In the genomic region with DNA sequence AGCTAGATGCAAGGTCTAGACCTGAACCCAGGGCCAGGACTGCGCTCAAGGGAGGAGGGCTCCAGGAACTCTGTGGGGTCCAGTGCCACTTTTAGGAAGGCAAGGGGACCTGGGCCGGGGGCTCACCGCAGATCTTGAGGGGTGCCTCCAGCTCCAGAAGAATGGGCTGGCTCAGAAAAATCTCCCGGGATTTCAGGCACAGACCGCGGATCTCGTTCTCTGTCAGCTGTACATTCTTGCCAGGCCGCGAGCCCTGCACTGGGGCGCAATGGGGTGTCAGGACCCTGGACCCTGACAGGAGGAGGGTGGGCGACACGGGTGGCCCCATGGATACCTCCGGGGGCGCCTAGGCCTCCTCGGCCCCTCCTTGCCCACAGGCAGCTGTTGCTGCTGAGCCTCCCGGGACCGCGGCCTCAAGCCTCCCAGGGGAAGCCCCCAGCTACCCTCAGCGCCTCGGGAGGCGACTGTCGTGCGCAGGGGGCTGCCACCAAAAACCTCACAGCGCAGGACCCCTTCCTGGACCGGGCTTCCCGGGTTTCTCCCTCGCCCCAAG, we compare ENCODE assay signal across 8 cellular contexts. TPM values are rescaled to one million over a fixed set of nuclear protein-coding genes. Genes with fewer than 3 reads are reported as not detected.
A peak's percentile ranks its signal among the peaks of the same experiment; 100 is the strongest.
DNase-seq lines count a peak whose midpoint lies in the region; ATAC-seq and TF ChIP-seq lines count a peak whose summit lies in the region.

No MANE protein-coding gene starts in this region.

- WGBS in esophagus, 2 donors: 2 to 3% methylated on average over 26 to 27 of the region's 27 CpGs

- ATAC-seq in GM21529 (IDR thresholded peaks at IDR 0.05; ENCODE audit: unreplicated experiment) (peak; percentile 14), PC-3 (no peak; the same call in none of the 2 replicates)

- POLR2A ChIA-PET in PC-3 (lab: Charles Lee; ENCODE audit: unreplicated experiment): interaction anchor here (0.5 to 1.2 kb wide), 7 partner anchors 20 to 935 kb away, joined by 3 to 16 read pairs (median 5); a partner anchor contains a TSS

- H3K27ac ChIP-seq in PC-3 (ENCODE audit: low read length) (peak overlapping the region; percentile 71), esophagus (ENCODE audit: low read depth in 2 of 2, low read length in 1 of 2) (peak overlapping the region; percentile 94 to 96), parathyroid adenoma (peak overlapping the region; percentile 61)

- TF ChIP-seq CTCF in BE2C (IDR thresholded peaks at IDR 0.05; ENCODE audit: low read depth, low read length) (no peak), PC-3 (conservative IDR thresholded peaks at IDR 0.05; ENCODE audit: low read depth, low read length) (no peak), parathyroid adenoma (IDR thresholded peaks at IDR 0.05) (no peak)

- no peaks in the 10 kb centered on the region for H3K9me3 ChIP-seq in BE2C
- H3K9me3 ChIP-seq in PC-3 (ENCODE audit: low read length): no peaks in the 10 kb centered on the region
- no peaks in the 10 kb centered on the region for H3K9me3 ChIP-seq in esophagus (ENCODE audit: control insufficient read depth in 2 of 2, insufficient read depth in 1 of 2, low read depth in 1 of 2, low read length in 1 of 2)
- H3K9me3 ChIP-seq in parathyroid adenoma (ENCODE audit: control insufficient read depth, low read length): no peaks in the 10 kb centered on the region

- H3K9me2 ChIP-seq in PC-3 (replicated peaks; ENCODE audit: low read length): no peaks in the 10 kb centered on the region

- peaks cover 12% of the 10 kb centered on the region for H3K4me1 ChIP-seq in BE2C
- peaks cover 11% of the 10 kb centered on the region for H3K4me1 ChIP-seq in PC-3 (ENCODE audit: insufficient read depth, low read length)
- peaks cover 0 to 13% of the 10 kb centered on the region in 2 donors for H3K4me1 ChIP-seq in esophagus (ENCODE audit: control insufficient read depth in 2 of 2, insufficient read depth in 2 of 2, low read length in 1 of 2)
- no peaks in the 10 kb centered on the region for H3K4me1 ChIP-seq in parathyroid adenoma

- H3K27me3 ChIP-seq in BE2C (no peaks in the 10 kb centered on the region), PC-3 (ENCODE audit: low read length) (no peaks in the 10 kb centered on the region), esophagus (ENCODE audit: control insufficient read depth in 1 of 2, insufficient read depth in 2 of 2, low read length in 2 of 2) (no peaks in the 10 kb centered on the region), parathyroid adenoma (ENCODE audit: control insufficient read depth, insufficient read depth, low read length) (no peaks in the 10 kb centered on the region)

- H3K36me3 ChIP-seq in BE2C: peaks cover 32% of the 10 kb centered on the region
- peaks cover 24% of the 10 kb centered on the region for H3K36me3 ChIP-seq in PC-3 (ENCODE audit: low read depth, low read length)
- peaks cover 15 to 29% of the 10 kb centered on the region in 2 donors for H3K36me3 ChIP-seq in esophagus (ENCODE audit: control insufficient read depth in 2 of 2, insufficient read depth in 2 of 2, low read length in 1 of 2)
- H3K36me3 ChIP-seq in parathyroid adenoma (ENCODE audit: control insufficient read depth, insufficient read depth, low read length): no peaks in the 10 kb centered on the region

- H3K79me2 ChIP-seq in PC-3 (ENCODE audit: low read length): peaks cover 28% of the 10 kb centered on the region
- no peaks in the 10 kb centered on the region for H3K79me2 ChIP-seq in parathyroid adenoma

- intact Hi-C loops in PC-3 (cut with micrococcal nuclease): loop anchor here (1.0 kb wide), 1 partner anchor 67 kb away; no protein-coding TSS in a partner anchor

- TSS peak; percentile 39 for BruUV-seq in PC-3 (replicated peaks; lab: Mats Ljungman, UMichigan)

- H3K4me3 ChIP-seq in BE2C (ENCODE audit: low read depth, low read length) (peak overlapping the region; percentile 73), PC-3 (ENCODE audit: low read length) (peak overlapping the region; percentile 88), esophagus (ENCODE audit: low read depth in 1 of 2, low read length in 2 of 2) (peak overlapping the region; percentile 78 to 93), parathyroid adenoma (ENCODE audit: low read depth, low read length) (peak overlapping the region; percentile 71)

- CTCF ChIA-PET in PC-3 (lab: Charles Lee): interaction anchor here (0.6 to 1.7 kb wide), 8 partner anchors 9 to 899 kb away, joined by 3 to 15 read pairs (median 6); a partner anchor contains a TSS

- no peaks in the 10 kb centered on the region for H3F3A ChIP-seq in PC-3 (ENCODE audit: low read length, unreplicated experiment)

- no peak for DNase-seq in BE2C
- no peak for DNase-seq in PC-3
- DNase-seq in AG08395 (ENCODE audit: low spot score): no peak
- DNase-seq in foreskin melanocyte: no peak
- no peak for DNase-seq in NCI-H2227 treated with DMSO at 0.1 percent for 48 hours (lab: John Stamatoyannopoulos, UW)

- peaks cover 16% of the 10 kb centered on the region; the same call in 1 of the 2 replicates for H4K20me1 ChIP-seq in PC-3 (ENCODE audit: low read length)

- H3K4me2 ChIP-seq in PC-3 (ENCODE audit: low read length) (peak overlapping the region; percentile 98), parathyroid adenoma (ENCODE audit: low read length) (peak overlapping the region; percentile 87)

- H3K9ac ChIP-seq in PC-3 (ENCODE audit: low read length) (peak overlapping the region; percentile 93), parathyroid adenoma (peak overlapping the region; percentile 53)

- peak overlapping the region; percentile 74; the same call in 1 of the 2 replicates for H2AFZ ChIP-seq in PC-3 (ENCODE audit: low read length)
- peak overlapping the region; percentile 72 for H2AFZ ChIP-seq in parathyroid adenoma

RNA-seq across cellular contexts. Expression of a gene that starts 0.6 kb away (rescaled TPM):
- polyA plus RNA-seq in BE2C (2012; ENCODE audit: insufficient read depth, insufficient read length, low read depth): 497 TPM
- 449 and 477 TPM in 2 replicates for total RNA-seq in PC-3 (2014; rRNA removed)
- polyA plus RNA-seq in esophagus: 100 to 1,000 TPM; 105 to 149 TPM

RNA-seq across cellular contexts. Expression of a gene that starts 2.9 kb away (rescaled TPM):
- polyA plus RNA-seq in BE2C (2012; ENCODE audit: insufficient read depth, insufficient read length, low read depth): 0.45 TPM
- not detected in 2 replicates for total RNA-seq in PC-3 (2014; rRNA removed)
- 1 to 10 TPM; 3.9 to 6.2 TPM for polyA plus RNA-seq in esophagus

RNA-seq across cellular contexts. Expression of a gene that starts 9.2 kb away (rescaled TPM):
- 26.6 TPM for polyA plus RNA-seq in BE2C (2012; ENCODE audit: insufficient read depth, insufficient read length, low read depth)
- total RNA-seq in PC-3 (2014; rRNA removed): 45.5 and 48.9 TPM in 2 replicates
- 10 to 100 TPM; 17.5 to 26.2 TPM for polyA plus RNA-seq in esophagus

RNA-seq across cellular contexts. Expression of a gene that starts 14.5 kb away (rescaled TPM):
- 0.66 TPM for polyA plus RNA-seq in BE2C (2012; ENCODE audit: insufficient read depth, insufficient read length, low read depth)
- 0.22 TPM in 1 of 2 replicates, not detected in the other for total RNA-seq in PC-3 (2014; rRNA removed)
- under 1 TPM; 0.21 to 0.29 TPM for polyA plus RNA-seq in esophagus

RNA-seq across cellular contexts. Expression of a gene that starts 27.3 kb away (rescaled TPM):
- polyA plus RNA-seq in BE2C (2012; ENCODE audit: insufficient read depth, insufficient read length, low read depth): 292 TPM
- 170 and 208 TPM in 2 replicates for total RNA-seq in PC-3 (2014; rRNA removed)
- polyA plus RNA-seq in esophagus: 10 to 100 TPM; 79.6 to 85.9 TPM
